In genomic region chr15:96342611-96343528, GRCh38 we compare ENCODE assay signal across 12 cellular contexts. TPM values are rescaled to one million over a fixed set of nuclear protein-coding genes. Genes with fewer than 3 reads are reported as not detected.
DNase-seq lines count a peak whose midpoint lies in the region; TF ChIP-seq lines count a peak whose summit lies in the region.
"Had no signal": no experiment of that assay in that cellular context is flagged by ENCODE, and none has a peak within 500 bp of the region (broad histone marks: within the 10 kb centered on the region; RNA-seq: fewer than 3 reads in every experiment).

No MANE protein-coding gene starts in this region.

- no peaks in the 10 kb centered on the region for H3K36me3 ChIP-seq in tibial nerve

- H3K9me3 Mint-ChIP-seq in T-helper 1 cell treated with Interleukin-12 subunit alpha and Interleukin-12 subunit beta and Interleukin-4 antibody, amounts not matched to agents 30 μg/mL and 1 μg/mL, for 36 hours = peaks cover 14% of the 10 kb centered on the region
- H3K9me3 Mint-ChIP-seq in nephron = no peaks in the 10 kb centered on the region

- no peak for TF ChIP-seq POLR2A in tibial nerve (IDR thresholded peaks at IDR 0.05)

- WGBS in tibial nerve, 2 donors = 5 to 15% methylated on average over 31 of the region's 31 CpGs

- peaks cover 91% of the 10 kb centered on the region for H3K27me3 Mint-ChIP-seq in T-helper 1 cell treated with Interleukin-12 subunit alpha and Interleukin-12 subunit beta and Interleukin-4 antibody, amounts not matched to agents 30 μg/mL and 1 μg/mL, for 36 hours (ENCODE audit: low read depth)
- peaks cover 19% of the 10 kb centered on the region for H3K27me3 Mint-ChIP-seq in nephron (ENCODE audit: low read depth)

- intact Hi-C loops in posterior cingulate gyrus (cut with DNase I) = loop anchor here (10.0 kb wide), 2 partner anchors 938 to 1928 kb away; no protein-coding TSS in a partner anchor

- H3K27me3 ChIP-seq in tibial nerve = no peaks in the 10 kb centered on the region

- peak overlapping the region; percentile 95 to 100 (median 98) for H3K27ac ChIP-seq in tibial nerve
- H3K27ac ChIP-seq: 22Rv1 had no signal

- H3K4me3 Mint-ChIP-seq in T-helper 1 cell treated with Interleukin-12 subunit alpha and Interleukin-12 subunit beta and Interleukin-4 antibody, amounts not matched to agents 30 μg/mL and 1 μg/mL, for 36 hours = no peak overlapping the region
- H3K4me3 Mint-ChIP-seq in nephron = peak overlapping the region; percentile 94 to 97 (median 95)

- DNase-seq in T-helper 1 cell = no peak
- no peak for DNase-seq in epithelial cell of esophagus (ENCODE audit: low read depth)
- no peak for DNase-seq in tibial nerve (ENCODE audit: low spot score in 2 of 2)
- DNase-seq in NCI-H345 (lab: John Stamatoyannopoulos, UW) = no peak
- no peak for DNase-seq in posterior cingulate gyrus
- DNase-seq in Ammon's horn (ENCODE audit: low spot score) = no peak
- DNase-seq: activated CD4-positive, alpha-beta T cell treated with anti-CD3 and anti-CD28 coated beads for 4 hours; GDM1; stimulated activated naive CD8-positive, alpha-beta T cell treated with anti-CD3 and anti-CD28 coated beads, Interleukin-15, Interleukin-2, amounts not matched to agents 100 U/mL and 50 U/mL, for 24 hours had no signal

- H3K4me1 Mint-ChIP-seq in T-helper 1 cell treated with Interleukin-12 subunit alpha and Interleukin-12 subunit beta and Interleukin-4 antibody, amounts not matched to agents 30 μg/mL and 1 μg/mL, for 36 hours (ENCODE audit: low read depth) = peaks cover 4% of the 10 kb centered on the region
- peaks cover 68% of the 10 kb centered on the region for H3K4me1 Mint-ChIP-seq in nephron

- no peaks in the 10 kb centered on the region for H3K9me3 ChIP-seq in tibial nerve

- TF ChIP-seq EP300 in tibial nerve (IDR thresholded peaks at IDR 0.05) = no peak

- TF ChIP-seq CTCF in epithelial cell of esophagus (IDR thresholded peaks at IDR 0.05; ENCODE audit: insufficient read depth, low read depth, low read length, missing control alignments) = no peak
- TF ChIP-seq CTCF in nephron (IDR thresholded peaks at IDR 0.05; ENCODE audit: unreplicated experiment in 3 of 3) = no peak
- TF ChIP-seq CTCF in tibial nerve (IDR thresholded peaks at IDR 0.05) = no peak

- peaks cover 0 to 15% (median 10%) of the 10 kb centered on the region in 4 donors for H3K4me1 ChIP-seq in tibial nerve

- H3K4me3 ChIP-seq in epithelial cell of esophagus (ENCODE audit: low read length) = peak overlapping the region; percentile 68
- peak overlapping the region; percentile 48 to 89 (median 74) for H3K4me3 ChIP-seq in tibial nerve

- H3K27ac Mint-ChIP-seq in T-helper 1 cell treated with Interleukin-12 subunit alpha and Interleukin-12 subunit beta and Interleukin-4 antibody, amounts not matched to agents 30 μg/mL and 1 μg/mL, for 36 hours = peak overlapping the region; percentile 36
- peak overlapping the region; percentile 96 to 100 (median 97) for H3K27ac Mint-ChIP-seq in nephron

- no peaks in the 10 kb centered on the region for H3K36me3 Mint-ChIP-seq in T-helper 1 cell treated with Interleukin-12 subunit alpha and Interleukin-12 subunit beta and Interleukin-4 antibody, amounts not matched to agents 30 μg/mL and 1 μg/mL, for 36 hours (ENCODE audit: low read depth)
- H3K36me3 Mint-ChIP-seq in nephron (ENCODE audit: low read depth) = peaks cover 78% of the 10 kb centered on the region

RNA-seq across cellular contexts. Expression of gene NR2F2, which starts 12.4 kb away (rescaled TPM):
- total RNA-seq in tibial nerve = 100 to 1,000 TPM in 3 of 4 donors, 10 to 100 TPM in 1; 70.8 to 129 (median 124) TPM
